16 cellular contexts compared by ENCODE assay signal in the genomic region with DNA sequence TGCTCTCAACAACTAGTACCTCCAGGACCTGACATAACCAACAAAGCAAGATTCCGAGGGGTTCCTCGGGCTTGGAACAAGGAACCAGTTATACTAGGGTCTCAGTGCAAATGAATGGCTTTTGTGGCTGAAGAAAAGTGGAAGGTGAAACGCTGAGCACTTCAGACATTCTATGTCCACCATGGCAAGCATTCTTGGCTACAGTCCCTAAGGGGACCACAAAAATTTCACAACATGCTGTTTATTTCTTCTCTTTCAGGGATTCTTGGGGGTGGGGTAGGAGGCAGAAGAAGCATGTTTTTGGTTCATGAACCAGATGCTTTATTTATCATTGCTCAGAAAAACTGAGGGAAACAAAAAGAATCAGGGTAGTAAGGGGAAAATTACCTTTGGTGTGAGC.
"Had no signal": no experiment of that assay in that cellular context is flagged by ENCODE, and none has a peak within 500 bp of the region (broad histone marks: within the 10 kb centered on the region; RNA-seq: fewer than 3 reads in every experiment).

No MANE protein-coding gene starts in this region.

- H3K27ac ChIP-seq: ascending aorta, coronary artery, esophagus squamous epithelium, lower lobe of right lung, ovary, stomach, thoracic aorta had no signal

- H3K4me3 ChIP-seq: ascending aorta, coronary artery, esophagus squamous epithelium, lower lobe of right lung, ovary, stomach, thoracic aorta had no signal

- H3K27me3 ChIP-seq: ascending aorta, esophagus squamous epithelium, ovary, stomach had no signal

- ATAC-seq: lower lobe of right lung, T-cell had no signal

- H3K36me3 ChIP-seq: ascending aorta, esophagus squamous epithelium, lower lobe of right lung, ovary, stomach, thoracic aorta had no signal

- H3K9me3 ChIP-seq: ascending aorta, esophagus squamous epithelium, lower lobe of right lung, ovary, thoracic aorta had no signal

- H3K4me1 ChIP-seq: ascending aorta, esophagus squamous epithelium, lower lobe of right lung, stomach had no signal

- DNase-seq: activated CD4-positive, CD25-positive, alpha-beta regulatory T cell treated with anti-CD3 and anti-CD28 coated beads, Interleukin-2, amount 50 U/mL, for 72 hours; activated naive CD4-positive, alpha-beta T cell treated with Interleukin-2 at 50 U/mL for 16 hours; central memory CD4-positive, alpha-beta T cell; esophagus squamous epithelium; foreskin melanocyte; immature natural killer cell; lower lobe of right lung; ovary; stimulated activated CD4-positive, alpha-beta T cell treated with anti-CD3 and anti-CD28 coated beads, Interleukin-12 subunit alpha, Interleukin-12 subunit beta, amount 100 ng/mL, for 4 hours; stimulated activated CD4-positive, alpha-beta T cell treated with anti-CD3 and anti-CD28 coated beads, Interleukin-2, amount 100 ng/mL, for 24 hours; stomach; T-cell; T-helper 9 cell had no signal
